In genomic region chr12:3882896-3883564, GRCh38 we compare ENCODE assay signal across 8 cellular contexts. TPM values are rescaled to one million over a fixed set of nuclear protein-coding genes. Genes with fewer than 3 reads are reported as not detected.
DNase-seq lines count a peak whose midpoint lies in the region; ATAC-seq and TF ChIP-seq lines count a peak whose summit lies in the region.

No MANE protein-coding gene starts in this region.

- H3K4me3 Mint-ChIP-seq in WTC11, result no peak overlapping the region

- H3K4me1 ChIP-seq in right lobe of liver, result no peaks in the 10 kb centered on the region

- no peaks in the 10 kb centered on the region for H3K9me3 ChIP-seq in right lobe of liver

- no peak overlapping the region for H3K27ac Mint-ChIP-seq in WTC11

- TF ChIP-seq CTCF in WTC11 (IDR thresholded peaks at IDR 0.05) (no peak), right lobe of liver (IDR thresholded peaks at IDR 0.05) (peak; percentile 20 to 50 (median 38))

- CTCF ChIA-PET in WTC11 (lab: Charles Lee), result interaction anchor here (0.5 to 4.8 kb wide), 28 partner anchors 9 to 399 kb away, joined by 3 to 27 read pairs (median 5); partner anchors contain the start of gene PARP11

- H3K27ac ChIP-seq in right lobe of liver, result no peak overlapping the region

- DNase-seq in DMS53 (lab: John Stamatoyannopoulos, UW) (peak; percentile 92), HCEC 1CT (peak; percentile 57), WTC11 (ENCODE audit: low spot score) (no peak), right lobe of liver (no peak)

- POLR2A ChIA-PET in WTC11 (lab: Charles Lee), result interaction anchor here (0.8 to 1.0 kb wide), 2 partner anchors 10 to 251 kb away, joined by 3 to 4 read pairs; partner anchors contain the start of gene PARP11

- no peaks in the 10 kb centered on the region for H3K36me3 Mint-ChIP-seq in WTC11

- peak; percentile 93 for ATAC-seq in WTC11
- peak; percentile 51 to 81 (median 72) for ATAC-seq in right lobe of liver
- no peak for ATAC-seq in HG03521 (IDR thresholded peaks at IDR 0.05; ENCODE audit: unreplicated experiment)
- ATAC-seq in GM19397 (IDR thresholded peaks at IDR 0.05; ENCODE audit: unreplicated experiment), result no peak
- no peak for ATAC-seq in HG02623 (IDR thresholded peaks at IDR 0.05; ENCODE audit: unreplicated experiment)
- no peak for ATAC-seq in HG02973 (IDR thresholded peaks at IDR 0.05; ENCODE audit: unreplicated experiment)

- H3K4me3 ChIP-seq in right lobe of liver, result no peak overlapping the region

- no peaks in the 10 kb centered on the region for H3K36me3 ChIP-seq in right lobe of liver

- H3K27me3 Mint-ChIP-seq in WTC11 (ENCODE audit: low read depth), result no peaks in the 10 kb centered on the region; the same call in 1 of the 2 replicates

- H3K9me3 Mint-ChIP-seq in WTC11, result peaks cover 9% of the 10 kb centered on the region; the same call in 1 of the 2 replicates

- WGBS in right lobe of liver (ENCODE audit: insufficient coverage, low coverage, low lambda C conversion rate, missing lambda C conversion rate), result 32% methylated on average over 7 of the region's 7 CpGs

- intact Hi-C loops in right lobe of liver (cut with DNase I), result loop anchor here in 1 of 2 donors (5.0 kb wide), 2 partner anchors 154 to 399 kb away; no protein-coding TSS in a partner anchor

- TF ChIP-seq POLR2A in right lobe of liver (IDR thresholded peaks at IDR 0.05), result no peak

- H3K4me1 Mint-ChIP-seq in WTC11, result peaks cover 16% of the 10 kb centered on the region

- H3K27me3 ChIP-seq in right lobe of liver, result no peaks in the 10 kb centered on the region

TF ChIP-seq in WTC11, 78 proteins besides CTCF, POLR2A, EP300 and RAD21:
- TF ChIP-seq PRDM15 (CRISPR knock-in tag; IDR thresholded peaks at IDR 0.05) (no peak), ATF3 (CRISPR knock-in tag; conservative IDR thresholded peaks at IDR 0.05) (no peak), TP53 (CRISPR knock-in tag; IDR thresholded peaks at IDR 0.05) (no peak)

RNA-seq across cellular contexts. Expression of gene PARP11, which starts 9.8 kb away (rescaled TPM):
- total RNA-seq in WTC11 (2021) (8.0 to 11.0 TPM (median 9.5 TPM) in 3 replicates), right lobe of liver (1 to 10 TPM; 2.9 to 7.5 (median 4.9) TPM)

Comparison
In these comparisons a context has a peak if more than half of its experiments do, and no peak if none do; other contexts are left out.
1. DNase-seq: peak in DMS53 (single experiment) and HCEC 1CT (single experiment); none in WTC11 (single experiment) and right lobe of liver (0 of 3).
2. ATAC-seq: peak in WTC11 (single experiment) and right lobe of liver (4 of 4); none in HG03521 (single experiment), GM19397 (single experiment), HG02623 (single experiment) and HG02973 (single experiment).